28 cellular contexts compared by ENCODE assay signal in the genomic region with DNA sequence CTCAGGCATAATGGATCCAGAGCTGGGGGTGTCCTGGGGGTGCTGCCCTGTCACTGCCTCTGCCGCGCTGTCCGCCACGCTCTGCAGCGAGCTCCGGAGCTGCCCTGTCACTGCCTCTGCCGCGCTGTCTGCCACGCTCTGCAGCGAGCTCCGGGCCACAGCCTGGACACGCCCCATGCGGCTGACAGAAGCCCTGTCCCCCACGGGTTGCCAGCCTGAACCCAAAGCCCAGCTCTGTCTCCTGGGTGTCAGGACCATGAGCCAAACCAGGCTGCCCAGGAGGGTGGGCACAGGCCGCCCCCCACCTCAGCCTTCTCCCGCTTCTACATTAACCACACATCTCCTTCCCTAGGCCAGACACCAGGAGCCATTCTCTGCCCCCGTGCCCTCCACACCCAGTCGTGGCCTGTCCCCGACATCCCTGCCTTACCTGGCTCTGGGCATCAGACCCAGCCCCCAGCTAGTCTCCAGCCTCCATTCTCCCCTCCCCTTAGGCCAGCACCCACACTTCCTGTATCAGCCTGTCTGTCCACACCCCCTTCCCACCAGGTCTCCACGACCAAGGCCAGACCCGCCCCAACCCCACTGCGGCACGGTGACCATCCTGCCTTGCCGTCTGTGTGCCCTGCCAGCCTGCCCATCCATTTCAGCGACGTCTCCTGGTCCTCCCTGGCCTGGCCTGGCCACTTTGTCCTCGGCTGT.
"Had no signal": no experiment of that assay in that cellular context is flagged by ENCODE, and none has a peak within 500 bp of the region (broad histone marks: within the 10 kb centered on the region; RNA-seq: fewer than 3 reads in every experiment).

No MANE protein-coding gene starts in this region.

- H3K4me2 ChIP-seq: SK-N-SH had no signal

- H3K4me3 ChIP-seq: cardiac muscle cell, SJCRH30 had no signal

- H3K36me3 ChIP-seq: brain microvascular endothelial cell, cardiac muscle cell, SJCRH30 had no signal

- ATAC-seq: activated naive CD4-positive, alpha-beta T cell treated with anti-CD3 and anti-CD28 coated beads, Interleukin-2, amount 50 U/mL, for 72 hours; activated naive CD8-positive, alpha-beta T cell treated with anti-CD3 and anti-CD28 coated beads, Interleukin-2, amount 50 U/mL, for 24 hours; activated T-cell treated with anti-CD3 and anti-CD28 coated beads, Interleukin-2, amount 50 U/mL, for 4 hours had no signal

- H3K4me1 Mint-ChIP-seq: activated CD4-positive, alpha-beta T cell treated with anti-CD3 and anti-CD28 coated beads, Interleukin-2, amount 10 ng/mL, durations not matched to agents 7 days and 5 days; activated naive CD8-positive, alpha-beta T cell treated with anti-CD3 and anti-CD28 coated beads, Interleukin-2, amount 50 U/mL, for 24 hours had no signal

- H3K9ac ChIP-seq: SK-N-SH had no signal

- H3K27me3 Mint-ChIP-seq: activated CD4-positive, alpha-beta memory T cell treated with anti-CD3 and anti-CD28 coated beads for 36 hours; activated CD4-positive, alpha-beta T cell treated with anti-CD3 and anti-CD28 coated beads, Interleukin-2, amount 10 ng/mL, durations not matched to agents 7 days and 5 days; activated naive CD8-positive, alpha-beta T cell treated with anti-CD3 and anti-CD28 coated beads, Interleukin-2, amount 50 U/mL, for 24 hours had no signal

- DNase-seq: activated CD4-positive, alpha-beta memory T cell treated with anti-CD3 and anti-CD28 coated beads for 36 hours; activated CD4-positive, alpha-beta T cell treated with anti-CD3 and anti-CD28 coated beads, Interleukin-2, amount 10 ng/mL, durations not matched to agents 7 days and 5 days; activated CD4-positive, CD25-positive, alpha-beta regulatory T cell; activated CD8-positive, alpha-beta memory T cell treated with anti-CD3 and anti-CD28 coated beads for 24 hours; activated effector memory CD4-positive, alpha-beta T cell treated with anti-CD3 and anti-CD28 coated beads, Interleukin-2, amount 50 U/mL, for 16 hours; activated naive CD4-positive, alpha-beta T cell treated with Interleukin-2 at 50 U/mL for 16 hours; activated naive CD8-positive, alpha-beta T cell treated with anti-CD3 and anti-CD28 coated beads, Interleukin-2, amount 50 U/mL, for 24 hours; activated T-cell treated with anti-CD3 and anti-CD28 coated beads, Interleukin-2, amount 50 U/mL, for 4 hours; amniotic stem cell; brain microvascular endothelial cell; cerebellar nuclear complex; NCI-H1092; NCI-H1417; NCI-H1694; NCI-H2029 treated with DMSO at 0.1 percent for 48 hours; NCI-H345; NCI-H510A; NCI-H69; NK-92 treated with Interleukin-12 subunit alpha and Interleukin-12 subunit beta, amount 100 ng/mL, for 24 hours; OCI-M1; Right ventricle myocardium superior; RPMI8226; SJCRH30; SK-N-SH; T-helper 1 cell had no signal

- H3K36me3 Mint-ChIP-seq: activated naive CD4-positive, alpha-beta T cell treated with anti-CD3 and anti-CD28 coated beads, Interleukin-2, amount 50 U/mL, for 72 hours had no signal

- H3K27ac Mint-ChIP-seq: activated CD4-positive, alpha-beta memory T cell treated with anti-CD3 and anti-CD28 coated beads for 36 hours; activated naive CD8-positive, alpha-beta T cell treated with anti-CD3 and anti-CD28 coated beads, Interleukin-2, amount 50 U/mL, for 24 hours had no signal

- H3K9me3 ChIP-seq: SJCRH30, SK-N-SH had no signal

- H3K27ac ChIP-seq: brain microvascular endothelial cell, cardiac muscle cell, SJCRH30, VCaP had no signal

- H3K9me3 Mint-ChIP-seq: activated CD4-positive, alpha-beta memory T cell treated with anti-CD3 and anti-CD28 coated beads for 36 hours; activated CD4-positive, alpha-beta T cell treated with anti-CD3 and anti-CD28 coated beads, Interleukin-2, amount 10 ng/mL, durations not matched to agents 7 days and 5 days; activated naive CD4-positive, alpha-beta T cell treated with anti-CD3 and anti-CD28 coated beads, Interleukin-2, amount 50 U/mL, for 72 hours; activated naive CD8-positive, alpha-beta T cell treated with anti-CD3 and anti-CD28 coated beads, Interleukin-2, amount 50 U/mL, for 24 hours; activated T-cell treated with anti-CD3 and anti-CD28 coated beads, Interleukin-2, amount 50 U/mL, for 4 hours had no signal

- H3K27me3 ChIP-seq: brain microvascular endothelial cell, cardiac muscle cell, SJCRH30 had no signal

- H3K4me3 Mint-ChIP-seq: activated CD4-positive, alpha-beta memory T cell treated with anti-CD3 and anti-CD28 coated beads for 36 hours; activated CD4-positive, alpha-beta T cell treated with anti-CD3 and anti-CD28 coated beads, Interleukin-2, amount 10 ng/mL, durations not matched to agents 7 days and 5 days; activated naive CD8-positive, alpha-beta T cell treated with anti-CD3 and anti-CD28 coated beads, Interleukin-2, amount 50 U/mL, for 24 hours; activated T-cell treated with anti-CD3 and anti-CD28 coated beads, Interleukin-2, amount 50 U/mL, for 4 hours had no signal
